ENCODE assay signal across 9 cellular contexts in the genomic region with DNA sequence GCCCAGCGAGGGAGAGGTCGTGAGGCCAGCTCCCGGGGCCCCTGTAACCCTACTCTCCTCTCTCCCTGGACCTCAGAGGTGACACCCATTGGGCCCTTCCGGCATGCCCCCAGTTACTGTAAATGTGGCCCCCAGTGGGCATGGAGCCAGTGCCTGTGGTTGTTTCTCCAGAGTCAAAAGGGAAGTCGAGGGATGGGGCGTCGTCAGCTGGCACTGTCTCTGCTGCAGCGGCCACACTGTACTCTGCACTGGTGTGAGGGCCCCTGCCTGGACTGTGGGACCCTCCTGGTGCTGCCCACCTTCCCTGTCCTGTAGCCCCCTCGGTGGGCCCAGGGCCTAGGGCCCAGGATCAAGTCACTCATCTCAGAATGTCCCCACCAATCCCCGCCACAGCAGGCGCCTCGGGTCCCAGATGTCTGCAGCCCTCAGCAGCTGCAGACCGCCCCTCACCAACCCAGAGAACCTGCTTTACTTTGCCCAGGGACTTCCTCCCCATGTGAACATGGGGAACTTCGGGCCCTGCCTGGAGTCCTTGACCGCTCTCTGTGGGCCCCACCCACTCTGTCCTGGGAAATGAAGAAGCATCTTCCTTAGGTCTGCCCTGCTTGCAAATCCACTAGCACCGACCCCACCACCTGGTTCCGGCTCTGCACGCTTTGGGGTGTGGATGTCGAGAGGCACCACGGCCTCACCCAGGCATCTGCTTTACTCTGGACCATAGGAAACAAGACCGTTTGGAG. TPM values are rescaled to one million over a fixed set of nuclear protein-coding genes. Genes with fewer than 3 reads are reported as not detected.
DNase-seq lines count a peak whose midpoint lies in the region; ATAC-seq, FAIRE-seq and TF ChIP-seq lines count a peak whose summit lies in the region.
"Had no signal": no experiment of that assay in that cellular context is flagged by ENCODE, and none has a peak within 500 bp of the region (broad histone marks: within the 10 kb centered on the region; RNA-seq: fewer than 3 reads in every experiment).

No MANE protein-coding gene starts in this region.

- TF ChIP-seq POLR2A in uterus (IDR thresholded peaks at IDR 0.05), result no peak

- no peak overlapping the region for H3K4me3 ChIP-seq in astrocyte (ENCODE audit: insufficient read depth, low read depth, low read length)
- no peak overlapping the region for H3K4me3 ChIP-seq in mucosa of descending colon
- H3K4me3 ChIP-seq in uterus, result no peak overlapping the region

- peak; percentile 2 for ATAC-seq in mucosa of descending colon

- H3K27me3 Mint-ChIP-seq in activated naive CD4-positive, alpha-beta T cell treated with anti-CD3 and anti-CD28 coated beads, Interleukin-2, amount 10 ng/mL, durations not matched to agents 7 days and 5 days, result no peaks in the 10 kb centered on the region
- H3K27me3 Mint-ChIP-seq in astrocyte (ENCODE audit: low read depth, unreplicated experiment), result peaks cover 45% of the 10 kb centered on the region

- no peak for DNase-seq in activated naive CD4-positive, alpha-beta T cell treated with anti-CD3 and anti-CD28 coated beads, Interleukin-2, amount 10 ng/mL, durations not matched to agents 7 days and 5 days
- no peak for DNase-seq in activated naive CD4-positive, alpha-beta T cell (lab: John Stamatoyannopoulos, UW)
- DNase-seq in astrocyte (ENCODE audit: low read depth) (no peak), mucosa of descending colon (peak in 2 of 3 donors; percentile 52 to 73), uterus (no peak), NCI-H1436 treated with DMSO at 0.1 percent for 48 hours (lab: John Stamatoyannopoulos, UW) (no peak), HuH-7 (ENCODE audit: low spot score) (no peak)
- no peak for DNase-seq in stimulated activated CD8-positive, alpha-beta memory T cell treated with anti-CD3 and anti-CD28 coated beads, Interleukin-4, amount 100 ng/mL, for 48 hours
- DNase-seq: stimulated activated CD4-positive, alpha-beta T cell treated with anti-CD3 and anti-CD28 coated beads, Interleukin-12 subunit alpha, Interleukin-12 subunit beta, amount 100 ng/mL, for 4 hours had no signal

- H3K4me1 ChIP-seq in astrocyte (ENCODE audit: insufficient read depth, low read length) (peaks cover 10% of the 10 kb centered on the region), mucosa of descending colon (ENCODE audit: low read depth) (peaks cover 28% of the 10 kb centered on the region), uterus (no peaks in the 10 kb centered on the region)

- CTCF ChIA-PET in activated naive CD4-positive, alpha-beta T cell treated with anti-CD3 and anti-CD28 coated beads, Interleukin-2, amount 10 ng/mL, durations not matched to agents 7 days and 5 days (lab: Charles Lee), result no interaction called here

- H3K9ac ChIP-seq in astrocyte (ENCODE audit: low read length), result no peak overlapping the region

- H3K4me1 Mint-ChIP-seq in activated naive CD4-positive, alpha-beta T cell treated with anti-CD3 and anti-CD28 coated beads, Interleukin-2, amount 10 ng/mL, durations not matched to agents 7 days and 5 days, result peaks cover 57% of the 10 kb centered on the region
- peaks cover 7% of the 10 kb centered on the region for H3K4me1 Mint-ChIP-seq in astrocyte (ENCODE audit: low read depth, unreplicated experiment)

- H3K79me2 ChIP-seq in astrocyte (ENCODE audit: insufficient read depth, low read length), result no peaks in the 10 kb centered on the region

- H2AFZ ChIP-seq in astrocyte (ENCODE audit: low read depth, low read length), result no peak overlapping the region

- no peak overlapping the region for H3K27ac ChIP-seq in astrocyte (ENCODE audit: low read depth, low read length)
- H3K27ac ChIP-seq in uterus, result peak overlapping the region; percentile 49 to 51

- no peak overlapping the region for H3K4me3 Mint-ChIP-seq in activated naive CD4-positive, alpha-beta T cell treated with anti-CD3 and anti-CD28 coated beads, Interleukin-2, amount 10 ng/mL, durations not matched to agents 7 days and 5 days
- H3K4me3 Mint-ChIP-seq in astrocyte (ENCODE audit: unreplicated experiment), result no peak overlapping the region

- peak overlapping the region; percentile 34 for H3K4me2 ChIP-seq in astrocyte (ENCODE audit: low read length)

- H3K9me3 ChIP-seq in astrocyte (ENCODE audit: insufficient read depth, low read depth, low read length) (no peaks in the 10 kb centered on the region), mucosa of descending colon (no peaks in the 10 kb centered on the region), uterus (no peaks in the 10 kb centered on the region)

- peaks cover 5% of the 10 kb centered on the region for H3K36me3 Mint-ChIP-seq in activated naive CD4-positive, alpha-beta T cell treated with anti-CD3 and anti-CD28 coated beads, Interleukin-2, amount 10 ng/mL, durations not matched to agents 7 days and 5 days
- no peaks in the 10 kb centered on the region for H3K36me3 Mint-ChIP-seq in astrocyte (ENCODE audit: low read depth, unreplicated experiment)

- H3K27ac Mint-ChIP-seq in activated naive CD4-positive, alpha-beta T cell treated with anti-CD3 and anti-CD28 coated beads, Interleukin-2, amount 10 ng/mL, durations not matched to agents 7 days and 5 days, result peak overlapping the region; percentile 87
- no peak overlapping the region for H3K27ac Mint-ChIP-seq in astrocyte (ENCODE audit: unreplicated experiment)

- H4K20me1 ChIP-seq in astrocyte (ENCODE audit: insufficient read depth, low read length), result no peaks in the 10 kb centered on the region

- no peak for FAIRE-seq in astrocyte (lab: Jason Lieb, UNC)

- no peaks in the 10 kb centered on the region for H3K9me3 Mint-ChIP-seq in activated naive CD4-positive, alpha-beta T cell treated with anti-CD3 and anti-CD28 coated beads, Interleukin-2, amount 10 ng/mL, durations not matched to agents 7 days and 5 days
- H3K9me3 Mint-ChIP-seq in astrocyte (ENCODE audit: unreplicated experiment), result peaks cover 4% of the 10 kb centered on the region

- no peaks in the 10 kb centered on the region for H3K36me3 ChIP-seq in astrocyte (ENCODE audit: insufficient read depth, low read length)
- H3K36me3 ChIP-seq in mucosa of descending colon (ENCODE audit: low read depth), result no peaks in the 10 kb centered on the region
- H3K36me3 ChIP-seq in uterus, result no peaks in the 10 kb centered on the region

- intact Hi-C loops in mucosa of descending colon (cut with DNase I, micrococcal nuclease) (no loop called here), uterus (cut with DNase I; ENCODE audit: low total_unique reads) (no loop called here)

- TF ChIP-seq CTCF in astrocyte (IDR thresholded peaks at IDR 0.05; ENCODE audit: insufficient read depth, low read depth, low read length) (no peak), mucosa of descending colon (IDR thresholded peaks at IDR 0.05) (no peak), uterus (IDR thresholded peaks at IDR 0.05) (no peak)

- H3K27me3 ChIP-seq in astrocyte (ENCODE audit: insufficient read depth, low read length) (no peaks in the 10 kb centered on the region), uterus (no peaks in the 10 kb centered on the region)

RNA-seq across cellular contexts. Expression of a gene that starts 23.7 kb away (rescaled TPM):
- total RNA-seq in astrocyte, result 0.09 TPM in 1 of 2 replicates, not detected in the other
- total RNA-seq in mucosa of descending colon, result 10 to 100 TPM; 20.3 to 39.3 (median 31.6) TPM
- 10 to 100 TPM in 3 of 4 donors, 1 to 10 TPM in 1; 8.8 to 53.4 (median 24.2) TPM for total RNA-seq in uterus

Comparison
In these comparisons a context has a peak if more than half of its experiments do, and no peak if none do; other contexts are left out.
1. DNase-seq: peak in mucosa of descending colon (2 of 3); none in activated naive CD4-positive, alpha-beta T cell treated with anti-CD3 and anti-CD28 coated beads, Interleukin-2, amount 10 ng/mL, durations not matched to agents 7 days and 5 days (single experiment), activated naive CD4-positive, alpha-beta T cell (0 of 4), astrocyte (single experiment), uterus (0 of 2), NCI-H1436 treated with DMSO at 0.1 percent for 48 hours (single experiment), stimulated activated CD8-positive, alpha-beta memory T cell treated with anti-CD3 and anti-CD28 coated beads, Interleukin-4, amount 100 ng/mL, for 48 hours (single experiment) and HuH-7 (single experiment).